In genomic region chr1:34292472-34292871, GRCh38 we compare ENCODE assay signal across 1 cellular context.
TF ChIP-seq lines count a peak whose summit lies in the region.

No MANE protein-coding gene starts in this region.

TF ChIP-seq in HCT116, 20 proteins besides CTCF, POLR2A, EP300 and RAD21 (continued from another document):
- TF ChIP-seq ZNF274 (IDR thresholded peaks at IDR 0.05; ENCODE audit: low read depth, low read length) = no peak
